Comparison of ENCODE assay signal across 24 cellular contexts in genomic region chr2:233499928-233500327, GRCh38.
"Had no signal": no experiment of that assay in that cellular context is flagged by ENCODE, and none has a peak within 500 bp of the region (broad histone marks: within the 10 kb centered on the region; RNA-seq: fewer than 3 reads in every experiment).

No MANE protein-coding gene starts in this region.

- ATAC-seq: esophagus mucosa; heart right ventricle; left ventricle myocardium superior; lower lobe of right lung; natural killer cell treated with Interleukin-12 subunit alpha and Interleukin-12 subunit beta and Interleukin-15 and Interleukin-18, amount 100 ng/mL, for 72 hours; pancreas; sciatic nerve; stimulated activated memory B cell treated with anti-CD40 and anti-IgM and Interleukin-4, amounts not matched to agents 10 μg/mL and 1 μg/mL and 100 μg/mL, for 72 hours; stimulated activated naive CD8-positive, alpha-beta T cell treated with anti-CD3 and anti-CD28 coated beads, Interleukin-15, Interleukin-2, amounts not matched to agents 100 U/mL and 50 U/mL, for 24 hours had no signal

- H3K4me3 ChIP-seq: colonic mucosa, heart right ventricle, lower lobe of right lung, pancreas, testis, tibial artery had no signal

- H3K36me3 ChIP-seq: colonic mucosa, neutrophil had no signal

- H3K27ac ChIP-seq: colonic mucosa, epithelial cell of prostate, heart right ventricle, lower lobe of right lung, neutrophil, pancreas, testis, tibial artery had no signal

- H3K4me1 ChIP-seq: colonic mucosa, lower lobe of right lung, pancreas, testis, tibial artery had no signal

- DNase-seq: colonic mucosa; effector CD8-positive, alpha-beta T cell; endodermal cell; foreskin melanocyte; glutamatergic neuron; heart right ventricle; hippocampal formation; kidney glomerular epithelial cell; left ventricle myocardium superior; lower lobe of right lung; naive B cell; pancreas; stimulated activated CD4-positive, alpha-beta T cell treated with anti-CD3 and anti-CD28 coated beads, Interleukin-4, amount 100 ng/mL, for 4 hours; stimulated activated naive CD8-positive, alpha-beta T cell treated with anti-CD3 and anti-CD28 coated beads, Interleukin-15, Interleukin-2, amounts not matched to agents 100 U/mL and 50 U/mL, for 24 hours; substantia nigra; testis; tibial artery had no signal

- FAIRE-seq: islet of Langerhans, pancreas had no signal

- H3K27me3 ChIP-seq: colonic mucosa, heart right ventricle, neutrophil, pancreas, testis, tibial artery had no signal

- H3K9me3 ChIP-seq: colonic mucosa, neutrophil, pancreas, testis had no signal
